8 cellular contexts compared by ENCODE assay signal in the genomic region with DNA sequence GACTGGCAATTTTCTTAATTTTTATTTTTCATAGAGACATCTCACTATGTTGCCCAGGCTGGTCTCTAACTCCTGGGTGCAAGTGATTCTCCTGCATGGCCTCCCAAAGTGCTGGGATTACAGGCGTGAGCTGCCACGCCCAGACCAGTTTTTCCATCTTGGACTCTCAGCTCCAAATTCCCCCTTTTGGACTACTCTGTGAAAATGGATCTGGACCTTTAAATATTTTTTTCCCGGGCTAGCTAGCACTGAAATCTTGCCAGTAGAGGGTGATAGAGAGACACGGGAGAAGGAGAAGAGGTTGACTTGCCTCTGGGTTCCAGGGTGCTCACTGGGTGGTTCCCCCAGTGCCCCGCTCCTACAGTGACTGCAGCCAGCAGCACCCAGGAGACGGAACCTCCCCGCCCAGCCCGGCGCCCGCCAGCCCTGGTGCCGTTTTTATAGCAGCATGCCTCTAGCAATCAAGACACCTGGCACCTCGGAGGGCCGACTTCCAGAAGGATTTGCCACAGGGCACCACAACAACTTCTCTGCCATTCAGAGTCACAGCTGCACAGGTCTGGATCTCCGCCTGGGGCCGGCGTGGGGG. TPM values are rescaled to one million over a fixed set of nuclear protein-coding genes. Genes with fewer than 3 reads are reported as not detected.
A peak's percentile ranks its signal among the peaks of the same experiment; 100 is the strongest.
DNase-seq lines count a peak whose midpoint lies in the region; ATAC-seq, FAIRE-seq and TF ChIP-seq lines count a peak whose summit lies in the region.

No MANE protein-coding gene starts in this region.

- no peak for TF ChIP-seq POLR2A in GM12892 (IDR thresholded peaks at IDR 0.05; ENCODE audit: low read depth, low read length)

- peak; percentile 87 for DNase-seq in A172 (ENCODE audit: low spot score)
- peak; percentile 91 for DNase-seq in GM12892 (ENCODE audit: insufficient read length)
- DNase-seq in NCI-H1105 (lab: John Stamatoyannopoulos, UW), result peak; percentile 76
- peak; percentile 88 for DNase-seq in SK-N-SH
- peak; percentile 43 to 45 (median 43) for DNase-seq in immature natural killer cell
- peak; percentile 41 for DNase-seq in smooth muscle cell of the brain vasculature (ENCODE audit: low read depth, low spot score)

- TF ChIP-seq RAD21 in SK-N-SH (IDR thresholded peaks at IDR 0.05; ENCODE audit: low read length), result peak; percentile 76

- no peaks in the 10 kb centered on the region for H3K27me3 ChIP-seq in SK-N-SH (ENCODE audit: insufficient read depth)

- no peaks in the 10 kb centered on the region for H4K20me1 ChIP-seq in SK-N-SH (ENCODE audit: insufficient read depth)

- H3F3A ChIP-seq in SK-N-SH (replicated peaks; ENCODE audit: insufficient read depth), result no peaks in the 10 kb centered on the region

- peak overlapping the region in 2 of 5 experiments; percentile 42 to 68 for H3K27ac Mint-ChIP-seq in brain
- H3K27ac Mint-ChIP-seq in immature natural killer cell, result no peak overlapping the region

- no peaks in the 10 kb centered on the region; a peak in 1 of 4 replicates for H3K4me1 ChIP-seq in SK-N-SH (ENCODE audit: control insufficient read depth in 1 of 2, insufficient read depth in 2 of 2, low read depth in 1 of 2, low read length in 1 of 2)

- WGBS in SK-N-SH (ENCODE audit: low lambda C conversion rate), result 5% methylated on average over 10 of the region's 16 CpGs

- H3K4me1 Mint-ChIP-seq in brain (peaks cover 20% of the 10 kb centered on the region), immature natural killer cell (no peaks in the 10 kb centered on the region)

- H2AFZ ChIP-seq in SK-N-SH (ENCODE audit: low read depth), result peak overlapping the region; percentile 73; the same call in 1 of the 2 replicates

- H3K79me2 ChIP-seq in SK-N-SH (ENCODE audit: insufficient read depth), result no peaks in the 10 kb centered on the region; the same call in 1 of the 2 replicates

- peaks cover 4% of the 10 kb centered on the region for H3K27me3 Mint-ChIP-seq in brain
- H3K27me3 Mint-ChIP-seq in immature natural killer cell (ENCODE audit: low read depth in 3 of 3), result peaks cover 0 to 3% (median 1%) of the 10 kb centered on the region in 3 donors

- no peaks in the 10 kb centered on the region for H3K36me3 ChIP-seq in SK-N-SH (replicated peaks in 1 of 2; ENCODE audit: control insufficient read depth in 1 of 2, insufficient read depth in 2 of 2, low read length in 1 of 2)

- H3K27ac ChIP-seq in SK-N-SH (ENCODE audit: low read depth in 2 of 2, low read length in 1 of 2), result no peak overlapping the region

- TF ChIP-seq CTCF in SK-N-SH (IDR thresholded peaks at IDR 0.05) (peak; percentile 92), brain (conservative IDR thresholded peaks at IDR 0.05) (peak; percentile 69 to 78)

- H3K9me2 ChIP-seq in SK-N-SH, result no peaks in the 10 kb centered on the region

- H3K4me3 ChIP-seq in SK-N-SH (ENCODE audit: low read depth in 2 of 2, low read length in 1 of 2), result peak overlapping the region; percentile 38 to 50

- TF ChIP-seq EP300 in SK-N-SH (IDR thresholded peaks at IDR 0.05; ENCODE audit: borderline replicate concordance in 1 of 2, low read depth in 1 of 2, low read length in 1 of 2), result no peak

- H3K4me3 Mint-ChIP-seq in brain (peak overlapping the region; percentile 1 to 47 (median 37)), immature natural killer cell (no peak overlapping the region)

- FAIRE-seq in GM12892 (lab: Jason Lieb, UNC), result peak; percentile 72

- no peaks in the 10 kb centered on the region for H3K9me3 ChIP-seq in SK-N-SH

- H3K36me3 Mint-ChIP-seq in brain (peaks cover under 1% of the 10 kb centered on the region), immature natural killer cell (no peaks in the 10 kb centered on the region)

- ATAC-seq in HG02759 (IDR thresholded peaks at IDR 0.05; ENCODE audit: unreplicated experiment), result peak; percentile 96

- no peak overlapping the region for H3K9ac ChIP-seq in SK-N-SH

- peak overlapping the region; percentile 69 for H3K4me2 ChIP-seq in SK-N-SH

- CTCF ChIA-PET in SK-N-SH (lab: Yijun Ruan, JAX), result interaction anchor here (0.6 to 4.4 kb wide), 39 partner anchors 8 to 557 kb away, joined by 3 to 44 read pairs (median 3); a partner anchor contains a TSS

- H3K9me3 Mint-ChIP-seq in brain, result peaks cover 2 to 15% (median 8%) of the 10 kb centered on the region in 5 experiments
- H3K9me3 Mint-ChIP-seq in immature natural killer cell, result peaks cover 0 to 10% (median under 1%) of the 10 kb centered on the region in 6 donors

- POLR2A ChIA-PET in SK-N-SH (lab: Yijun Ruan, JAX), result no interaction called here

TF ChIP-seq in SK-N-SH, 30 proteins besides CTCF, POLR2A, EP300 and RAD21:
- TF ChIP-seq CHD2 (IDR thresholded peaks at IDR 0.05; ENCODE audit: low read length, partially characterized antibody), result no peak
- TF ChIP-seq POLR2AphosphoS5 (IDR thresholded peaks at IDR 0.05; ENCODE audit: low read depth, low read length), result no peak
- peak; percentile 77 for TF ChIP-seq SMC3 (IDR thresholded peaks at IDR 0.05; ENCODE audit: low read depth, low read length)
- TF ChIP-seq RFX5 (IDR thresholded peaks at IDR 0.05; ENCODE audit: low read length), result peak; percentile 8; the same call in 1 of the 2 replicates
TF ChIP-seq in SK-N-SH: peak in this region for 2.

RNA-seq across cellular contexts. Expression of a gene that starts 34.7 kb away (rescaled TPM):
- total RNA-seq in A172 (2014; rRNA removed; shearing (Covaris generic)), result 102 and 118 TPM in 2 replicates
- 41.9 TPM for polyA plus RNA-seq in GM12892 (2012; ENCODE audit: missing spikeins)
- 32.2 and 36.0 TPM in 2 replicates for polyA plus RNA-seq in SK-N-SH (2012; rRNA removed)
- 44.4 and 47.9 TPM in 2 replicates for polyA plus RNA-seq in SK-N-SH (2012; cell fraction: cytosol; rRNA removed)
- polyA plus RNA-seq in SK-N-SH (2012; cell fraction: nucleus; rRNA removed), result 15.9 and 19.3 TPM in 2 replicates
- 61.0 TPM for polyA plus RNA-seq in brain (ENCODE audit: insufficient read depth, low read depth, low replicate concordance)
- 10 to 100 TPM; 21.0 to 35.6 (median 29.4) TPM for polyA plus RNA-seq in immature natural killer cell

Comparison
In these comparisons a context has a peak if more than half of its experiments do, and no peak if none do; other contexts are left out.
1. DNase-seq: peak in every context shown above with its lines; median percentile 91 in GM12892; 88 in SK-N-SH; 87 in A172; 76 in NCI-H1105; 43 in immature natural killer cell; 41 in smooth muscle cell of the brain vasculature.
2. H3K4me3 Mint-ChIP-seq: peak in brain (5 of 5); none in immature natural killer cell (0 of 5).